Comparison of ENCODE assay signal across 11 cellular contexts in genomic region chr11:12139144-12139881, GRCh38. TPM values are rescaled to one million over a fixed set of nuclear protein-coding genes. Genes with fewer than 3 reads are reported as not detected.
A peak's percentile ranks its signal among the peaks of the same experiment; 100 is the strongest.
DNase-seq lines count a peak whose midpoint lies in the region; ATAC-seq and TF ChIP-seq lines count a peak whose summit lies in the region.
"Had no signal": no experiment of that assay in that cellular context is flagged by ENCODE, and none has a peak within 500 bp of the region (broad histone marks: within the 10 kb centered on the region; RNA-seq: fewer than 3 reads in every experiment).

No MANE protein-coding gene starts in this region.

- H3K9ac ChIP-seq in GM23248: peak overlapping the region; percentile 37; the same call in 1 of the 2 replicates
- peak overlapping the region; percentile 80 for H3K9ac ChIP-seq in smooth muscle cell (ENCODE audit: low read depth)

- H3K4me2 ChIP-seq in GM23248 (ENCODE audit: unreplicated experiment) (no peak overlapping the region), smooth muscle cell (peak overlapping the region; percentile 40)

- peak; percentile 42 to 47 for ATAC-seq in right cardiac atrium
- no peak for ATAC-seq in GM19397 (IDR thresholded peaks at IDR 0.05; ENCODE audit: unreplicated experiment)
- no peak for ATAC-seq in GM21526 (IDR thresholded peaks at IDR 0.05; ENCODE audit: low FRiP score, unreplicated experiment)

- H3K4me1 ChIP-seq in GM23248 (ENCODE audit: insufficient read depth) (peaks cover 22% of the 10 kb centered on the region), right cardiac atrium (ENCODE audit: control insufficient read depth, insufficient read depth, low read length) (peaks cover 47% of the 10 kb centered on the region), smooth muscle cell (ENCODE audit: low read depth) (peaks cover 35% of the 10 kb centered on the region)

- no peaks in the 10 kb centered on the region for H3K9me2 ChIP-seq in GM23248 (ENCODE audit: insufficient read depth)

- no peak overlapping the region for H3K4me3 Mint-ChIP-seq in T-helper 2 cell treated with Interferon-gamma antibody and Interleukin-4, amounts not matched to agents 5 μg/mL and 100 μg/mL, for 36 hours
- H3K4me3 Mint-ChIP-seq: stimulated activated effector memory CD8-positive, alpha-beta T cell treated with anti-CD3 and anti-CD28 coated beads, Interleukin-12 subunit alpha, Interleukin-12 subunit beta, amount 100 ng/mL, for 72 hours had no signal

- DNase-seq in GM23248 (peak; percentile 38), astrocyte of the cerebellum (ENCODE audit: low read depth) (peak; percentile 67), right cardiac atrium (peak in 2 of 3 donors; percentile 73 to 84), smooth muscle cell (lab: John Stamatoyannopoulos, UW; ENCODE audit: unreplicated experiment) (no peak), NCI-H1092 treated with DMSO at 0.1 percent for 48 hours (lab: John Stamatoyannopoulos, UW) (no peak)
- no peak for DNase-seq in T-helper 2 cell treated with Interferon-gamma antibody and Interleukin-4, amounts not matched to agents 5 μg/mL and 100 μg/mL, for 36 hours (ENCODE audit: low spot score)
- DNase-seq: NCI-H524 treated with DMSO at 0.1 percent for 48 hours had no signal

- TF ChIP-seq CTCF in astrocyte of the cerebellum (IDR thresholded peaks at IDR 0.05; ENCODE audit: low read depth, low read length, missing control alignments) (no peak), smooth muscle cell (IDR thresholded peaks at IDR 0.05; ENCODE audit: borderline replicate concordance, insufficient read depth, poor library complexity, severe bottlenecking) (no peak)

- H2AFZ ChIP-seq in GM23248 (no peak overlapping the region), smooth muscle cell (ENCODE audit: low read depth) (no peak overlapping the region)

- in situ Hi-C loops in GM23248 (cut with MboI): no loop called here
- in situ Hi-C loops in astrocyte of the cerebellum (cut with HindIII; ENCODE audit: low sequenced_read_pairs): no loop called here

- H3K27ac Mint-ChIP-seq in T-helper 2 cell treated with Interferon-gamma antibody and Interleukin-4, amounts not matched to agents 5 μg/mL and 100 μg/mL, for 36 hours: no peak overlapping the region

- no peaks in the 10 kb centered on the region for H3K27me3 Mint-ChIP-seq in T-helper 2 cell treated with Interferon-gamma antibody and Interleukin-4, amounts not matched to agents 5 μg/mL and 100 μg/mL, for 36 hours (ENCODE audit: low read depth)

- H3F3A ChIP-seq in GM23248 (ENCODE audit: insufficient read depth) (peaks cover 18% of the 10 kb centered on the region), smooth muscle cell (ENCODE audit: low read depth) (peaks cover 39% of the 10 kb centered on the region)

- peak overlapping the region; percentile 54 for H3K27ac ChIP-seq in GM23248
- peak overlapping the region; percentile 65 for H3K27ac ChIP-seq in right cardiac atrium (ENCODE audit: low read length)
- H3K27ac ChIP-seq in smooth muscle cell (ENCODE audit: low read depth): peak overlapping the region; percentile 97
- H3K27ac ChIP-seq: VCaP had no signal

- WGBS in GM23248 (ENCODE audit: low coverage in 1 of 2, low lambda C conversion rate in 2 of 2, missing lambda C conversion rate in 2 of 2), 2 experiments: 83 to 84% methylated on average over 12 of the region's 12 CpGs
- WGBS in right cardiac atrium: 37% methylated on average over 12 of the region's 12 CpGs
- WGBS in smooth muscle cell (ENCODE audit: low lambda C conversion rate): 56% methylated on average over 12 of the region's 12 CpGs

- H3K27me3 ChIP-seq in GM23248 (replicated peaks; ENCODE audit: insufficient read depth): no peaks in the 10 kb centered on the region
- no peaks in the 10 kb centered on the region for H3K27me3 ChIP-seq in right cardiac atrium (ENCODE audit: control insufficient read depth, insufficient read depth)
- H3K27me3 ChIP-seq in smooth muscle cell (ENCODE audit: low read depth): no peaks in the 10 kb centered on the region

- peaks cover 28% of the 10 kb centered on the region for H3K36me3 Mint-ChIP-seq in T-helper 2 cell treated with Interferon-gamma antibody and Interleukin-4, amounts not matched to agents 5 μg/mL and 100 μg/mL, for 36 hours (ENCODE audit: low read depth)

- H4K20me1 ChIP-seq in GM23248 (ENCODE audit: insufficient read depth) (no peaks in the 10 kb centered on the region), smooth muscle cell (ENCODE audit: low read depth) (peaks cover 9% of the 10 kb centered on the region)

- H3K4me1 Mint-ChIP-seq in T-helper 2 cell treated with Interferon-gamma antibody and Interleukin-4, amounts not matched to agents 5 μg/mL and 100 μg/mL, for 36 hours (ENCODE audit: low read depth): peaks cover 51% of the 10 kb centered on the region

- intact Hi-C loops in right cardiac atrium (cut with DNase I): no loop called here

- no peaks in the 10 kb centered on the region for H3K9me3 Mint-ChIP-seq in T-helper 2 cell treated with Interferon-gamma antibody and Interleukin-4, amounts not matched to agents 5 μg/mL and 100 μg/mL, for 36 hours
- H3K9me3 Mint-ChIP-seq: stimulated activated effector memory CD8-positive, alpha-beta T cell treated with anti-CD3 and anti-CD28 coated beads, Interleukin-12 subunit alpha, Interleukin-12 subunit beta, amount 100 ng/mL, for 72 hours had no signal

- H3K9me3 ChIP-seq in GM23248 (ENCODE audit: low read depth) (no peaks in the 10 kb centered on the region), right cardiac atrium (ENCODE audit: control insufficient read depth, low read length) (no peaks in the 10 kb centered on the region), smooth muscle cell (replicated peaks; ENCODE audit: low read depth) (no peaks in the 10 kb centered on the region)

- peaks cover 100% of the 10 kb centered on the region for H3K79me2 ChIP-seq in GM23248 (ENCODE audit: insufficient read depth)
- H3K79me2 ChIP-seq in smooth muscle cell (ENCODE audit: low read depth): peaks cover 73% of the 10 kb centered on the region

- H3K36me3 ChIP-seq in GM23248 (ENCODE audit: low read depth): peaks cover 28% of the 10 kb centered on the region
- no peaks in the 10 kb centered on the region for H3K36me3 ChIP-seq in smooth muscle cell (ENCODE audit: low read depth)

- H3K4me3 ChIP-seq in GM23248 (no peak overlapping the region), astrocyte of the cerebellum (ENCODE audit: low read depth, low read length) (no peak overlapping the region), right cardiac atrium (ENCODE audit: low read length) (no peak overlapping the region), smooth muscle cell (no peak overlapping the region)

RNA-seq across cellular contexts. Expression of gene MICAL2, which starts 28.9 kb away (rescaled TPM):
- total RNA-seq in GM23248 (2014; rRNA removed; shearing (Covaris generic)): 158 and 182 TPM in 2 replicates
- polyA plus RNA-seq in GM23248 (2016; fragmentation: Nextera tagmentation; extraction: Ambion mirVana): 81.6 and 83.3 TPM in 2 replicates
- 100 to 1,000 TPM in 1 of 4 donors, 10 to 100 TPM in 3; 92.1 to 115 (median 95.1) TPM for total RNA-seq in right cardiac atrium
- polyA plus RNA-seq in right cardiac atrium: 62.9 TPM
- 278 and 287 TPM in 2 replicates for total RNA-seq in smooth muscle cell
- polyA plus RNA-seq in smooth muscle cell: 158 and 161 TPM in 2 replicates

Comparison
In these comparisons a context has a peak if more than half of its experiments do, and no peak if none do; other contexts are left out.
1. DNase-seq: peak in GM23248 (single experiment), astrocyte of the cerebellum (single experiment) and right cardiac atrium (2 of 3); none in smooth muscle cell (single experiment), T-helper 2 cell treated with Interferon-gamma antibody and Interleukin-4, amounts not matched to agents 5 μg/mL and 100 μg/mL, for 36 hours (single experiment) and NCI-H1092 treated with DMSO at 0.1 percent for 48 hours (single experiment).
2. ATAC-seq: peak in right cardiac atrium (2 of 2); none in GM19397 (single experiment) and GM21526 (single experiment).
3. Peak in every context shown above with its lines, with median percentiles within 50 percentile points of each other: H3K27ac ChIP-seq.